ENCODE assay signal across 8 cellular contexts in genomic region chr7:74996361-74996760, GRCh38. TPM values are rescaled to one million over a fixed set of nuclear protein-coding genes. Genes with fewer than 3 reads are reported as not detected.
DNase-seq lines count a peak whose midpoint lies in the region; ATAC-seq, FAIRE-seq and TF ChIP-seq lines count a peak whose summit lies in the region.
"Not testable (repeated sequence)": the region's sequence is repeated elsewhere in the genome, so short reads cannot be mapped to it uniquely, and the experiment has no call there.

No MANE protein-coding gene starts in this region.

- not testable (repeated sequence) for H3K9me3 Mint-ChIP-seq in WTC11, nephron

- not testable (repeated sequence) for H3K36me3 Mint-ChIP-seq in WTC11; nephron (ENCODE audit: low read depth)

- H3K4me2 ChIP-seq in A549: peak overlapping the region; percentile 50

- H3K27me3 ChIP-seq in right cardiac atrium (ENCODE audit: control insufficient read depth, insufficient read depth): not testable (repeated sequence)

- peak in 1 of 2 experiments; percentile 68 for DNase-seq in A549 (ENCODE audit: low read depth in 1 of 2, low spot score in 1 of 2)
- DNase-seq in HT-29 (ENCODE audit: low spot score): peak; percentile 22
- DNase-seq in WTC11 (ENCODE audit: low spot score); right cardiac atrium: not testable (repeated sequence)
- peak; percentile 7 to 9 for DNase-seq in cardiac fibroblast (ENCODE audit: low read depth in 2 of 2)
- peak; percentile 41 for DNase-seq in fibroblast of villous mesenchyme (ENCODE audit: low read depth)
- peak; percentile 17 for DNase-seq in retina

- not testable (repeated sequence) for ATAC-seq in A549, WTC11, right cardiac atrium

- FAIRE-seq in A549 (lab: Jason Lieb, UNC): not testable (repeated sequence)

- H3K27me3 Mint-ChIP-seq in WTC11 (ENCODE audit: low read depth): not testable (repeated sequence)
- H3K27me3 Mint-ChIP-seq in nephron (ENCODE audit: low read depth): peaks cover 12% of the 10 kb centered on the region

- H3K27ac Mint-ChIP-seq in WTC11 (peak overlapping the region; percentile 94), nephron (peak overlapping the region; percentile 14 to 48 (median 21))

- not testable (repeated sequence) for TF ChIP-seq POLR2A in A549 (IDR thresholded peaks at IDR 0.05; ENCODE audit: low read length)

- H3K9me3 ChIP-seq in A549; right cardiac atrium (ENCODE audit: control insufficient read depth, low read length): not testable (repeated sequence)

- H3K4me1 Mint-ChIP-seq in WTC11: peaks cover 42% of the 10 kb centered on the region
- peaks cover 49% of the 10 kb centered on the region for H3K4me1 Mint-ChIP-seq in nephron

- intact Hi-C loops in right cardiac atrium (cut with DNase I): not testable (repeated sequence)

- POLR2A ChIA-PET in A549 (lab: Yijun Ruan, JAX); WTC11 (lab: Charles Lee): not testable (repeated sequence)

- TF ChIP-seq RAD21 in A549 (conservative IDR thresholded peaks at IDR 0.05 in 1 of 2, IDR thresholded peaks at IDR 0.05 in 1 of 2): not testable (repeated sequence)

- not testable (repeated sequence) for H3K4me3 ChIP-seq in A549; cardiac fibroblast (replicated peaks in 1 of 2; ENCODE audit: low read depth in 2 of 2, low read length in 2 of 2); fibroblast of villous mesenchyme (ENCODE audit: low read depth, low read length); right cardiac atrium (ENCODE audit: low read length)

- CTCF ChIA-PET in A549 (lab: Yijun Ruan, JAX): interaction anchor here (1.2 kb wide), 1 partner anchor 50 kb away, joined by 5 read pairs; no protein-coding TSS in a partner anchor
- CTCF ChIA-PET in WTC11 (lab: Charles Lee): not testable (repeated sequence)

- H3K27ac ChIP-seq in A549 (peak overlapping the region; percentile 82 to 90), right cardiac atrium (ENCODE audit: low read length) (peak overlapping the region; percentile 69)

- H3K4me3 Mint-ChIP-seq in WTC11, nephron: not testable (repeated sequence)

- peaks cover 76% of the 10 kb centered on the region for H3K4me1 ChIP-seq in A549
- not testable (repeated sequence) for H3K4me1 ChIP-seq in right cardiac atrium (ENCODE audit: control insufficient read depth, insufficient read depth, low read length)

- TF ChIP-seq EP300 in A549 (IDR thresholded peaks at IDR 0.05): not testable (repeated sequence)

- WGBS in A549 (ENCODE audit: missing lambda C conversion rate): 31% methylated on average over 5 of the region's 5 CpGs
- whole genome bisulfite sequencing in right cardiac atrium: 66% methylated on average over 5 of the region's 5 CpGs

- TF ChIP-seq CTCF in A549 (IDR thresholded peaks at IDR 0.05); WTC11 (IDR thresholded peaks at IDR 0.05); cardiac fibroblast (IDR thresholded peaks at IDR 0.05; ENCODE audit: low read depth, low read length); fibroblast of villous mesenchyme (IDR thresholded peaks at IDR 0.05; ENCODE audit: insufficient read depth, low read depth, low read length); nephron (IDR thresholded peaks at IDR 0.05; ENCODE audit: unreplicated experiment in 3 of 3): not testable (repeated sequence)

RNA-seq across cellular contexts. Expression of gene CASTOR2, which starts 31.9 kb away (rescaled TPM):
- polyA plus RNA-seq in A549 (2011; rRNA removed): 6.0 and 11.8 TPM in 2 replicates
- 9.8 and 19.0 TPM in 2 replicates for polyA plus RNA-seq in A549 (2012; cell fraction: cytosol; rRNA removed)
- polyA plus RNA-seq in A549 (2012; cell fraction: nucleus; rRNA removed): 11.2 and 14.7 TPM in 2 replicates
- 4.6 to 5.2 TPM (median 4.8 TPM) in 3 replicates for polyA plus RNA-seq in A549 (2017; fragmentation: RNase III; extraction: RNeasy Plus Mini Kit Qiagen cat#74134 plus additional on column Dnase treatment)
- polyA minus RNA-seq in A549 (2011; rRNA and poly(A)+ RNA removed): 67.9 and 89.4 TPM in 2 replicates
- 5.3 and 12.0 TPM in 2 replicates for total RNA-seq in HT-29 (2014; rRNA removed; shearing (Covaris generic))
- total RNA-seq in WTC11 (2021): 36.5 to 40.1 TPM (median 38.7 TPM) in 3 replicates
- total RNA-seq in fibroblast of villous mesenchyme: 15.8 and 20.7 TPM in 2 replicates
- 10 to 100 TPM; 51.2 to 73.4 (median 58.3) TPM for total RNA-seq in right cardiac atrium
- 24.9 TPM for polyA plus RNA-seq in right cardiac atrium
